Comparison of ENCODE assay signal across 17 cellular contexts in genomic region chrX:19272452-19272851, GRCh38.
A peak's percentile ranks its signal among the peaks of the same experiment; 100 is the strongest.
DNase-seq lines count a peak whose midpoint lies in the region; ATAC-seq and TF ChIP-seq lines count a peak whose summit lies in the region.
"Had no signal": no experiment of that assay in that cellular context is flagged by ENCODE, and none has a peak within 500 bp of the region (broad histone marks: within the 10 kb centered on the region; RNA-seq: fewer than 3 reads in every experiment).

No MANE protein-coding gene starts in this region.

- peak; percentile 47 for ATAC-seq in HG02759 (IDR thresholded peaks at IDR 0.05; ENCODE audit: unreplicated experiment)
- peak; percentile 81 for ATAC-seq in activated naive CD8-positive, alpha-beta T cell treated with anti-CD3 and anti-CD28 coated beads, Interleukin-2, amount 50 U/mL, for 24 hours
- ATAC-seq: heart right ventricle, K562 had no signal

- H4K20me1 ChIP-seq in osteoblast (ENCODE audit: insufficient read depth, low read length), result no peaks in the 10 kb centered on the region

- peaks cover 7% of the 10 kb centered on the region for H3K4me1 Mint-ChIP-seq in activated naive CD8-positive, alpha-beta T cell treated with anti-CD3 and anti-CD28 coated beads, Interleukin-2, amount 50 U/mL, for 24 hours
- H3K4me1 Mint-ChIP-seq: nephron progenitor cell had no signal

- no peaks in the 10 kb centered on the region for H3K4me1 ChIP-seq in osteoblast (ENCODE audit: insufficient read depth, low read length)
- H3K4me1 ChIP-seq: colonic mucosa, heart right ventricle had no signal

- H3K4me2 ChIP-seq in osteoblast (ENCODE audit: insufficient read depth, low read length), result no peak overlapping the region

- intact Hi-C loops in dorsolateral prefrontal cortex (cut with DNase I), result no loop called here

- H3K27me3 Mint-ChIP-seq in activated naive CD8-positive, alpha-beta T cell treated with anti-CD3 and anti-CD28 coated beads, Interleukin-2, amount 50 U/mL, for 24 hours, result peaks cover 5% of the 10 kb centered on the region

- H3K36me3 Mint-ChIP-seq in activated naive CD8-positive, alpha-beta T cell treated with anti-CD3 and anti-CD28 coated beads, Interleukin-2, amount 50 U/mL, for 24 hours (ENCODE audit: low read depth), result no peaks in the 10 kb centered on the region

- no peaks in the 10 kb centered on the region for H3K79me2 ChIP-seq in osteoblast (ENCODE audit: insufficient read depth, low read length)

- H3K9me3 Mint-ChIP-seq in activated naive CD8-positive, alpha-beta T cell treated with anti-CD3 and anti-CD28 coated beads, Interleukin-2, amount 50 U/mL, for 24 hours, result no peaks in the 10 kb centered on the region

- no peaks in the 10 kb centered on the region for H3K9me3 ChIP-seq in osteoblast (ENCODE audit: low read depth, low read length)
- H3K9me3 ChIP-seq: colonic mucosa, heart right ventricle had no signal

- H3K27me3 ChIP-seq in dorsolateral prefrontal cortex (peaks cover 0 to 9% (median 0%) of the 10 kb centered on the region in 45 donors), osteoblast (ENCODE audit: insufficient read depth, low read length) (no peaks in the 10 kb centered on the region)
- H3K27me3 ChIP-seq: colonic mucosa had no signal

- DNase-seq in EH (ENCODE audit: low read depth), result peak; percentile 4
- peak; percentile 1 for DNase-seq in activated naive CD8-positive, alpha-beta T cell treated with anti-CD3 and anti-CD28 coated beads, Interleukin-2, amount 50 U/mL, for 24 hours
- peak; percentile 38 for DNase-seq in iris pigment epithelial cell (ENCODE audit: low read depth)
- no peak for DNase-seq in dorsolateral prefrontal cortex
- no peak for DNase-seq in osteoblast (ENCODE audit: insufficient read length, low spot score, missing footprints)
- no peak for DNase-seq in NCI-H526 treated with DMSO at 0.1 percent for 48 hours (lab: John Stamatoyannopoulos, UW)
- DNase-seq in pons (ENCODE audit: low spot score), result no peak
- DNase-seq: activated effector memory CD4-positive, alpha-beta T cell treated with Interleukin-2 at 50 U/mL for 16 hours; aorta; colonic mucosa; heart right ventricle; NCI-H1092 treated with DMSO at 0.1 percent for 48 hours; NCI-H2171; nephron progenitor cell had no signal

- H2AFZ ChIP-seq in osteoblast (ENCODE audit: low read length), result no peak overlapping the region

- TF ChIP-seq CTCF in dorsolateral prefrontal cortex (IDR thresholded peaks at IDR 0.05 in 54 of 56, conservative IDR thresholded peaks at IDR 0.05 in 2 of 56; ENCODE audit: low read depth in 1 of 56, partially characterized antibody in 56 of 56), result no peak
- no peak for TF ChIP-seq CTCF in osteoblast (IDR thresholded peaks at IDR 0.05; ENCODE audit: extremely low read depth, low read depth, low read length)

- H3K4me3 ChIP-seq in dorsolateral prefrontal cortex (no peak overlapping the region), osteoblast (ENCODE audit: insufficient read depth, low read length) (no peak overlapping the region)
- H3K4me3 ChIP-seq: colonic mucosa, heart right ventricle, K562 had no signal

- H3K27ac ChIP-seq in dorsolateral prefrontal cortex (no peak overlapping the region), osteoblast (ENCODE audit: low read depth, low read length) (no peak overlapping the region)
- H3K27ac ChIP-seq: colonic mucosa, heart right ventricle, VCaP had no signal

- no peaks in the 10 kb centered on the region for H3K36me3 ChIP-seq in osteoblast (ENCODE audit: insufficient read depth, low read length)
- H3K36me3 ChIP-seq: colonic mucosa, heart right ventricle had no signal

- no peak overlapping the region for H3K27ac Mint-ChIP-seq in activated naive CD8-positive, alpha-beta T cell treated with anti-CD3 and anti-CD28 coated beads, Interleukin-2, amount 50 U/mL, for 24 hours
- H3K27ac Mint-ChIP-seq: nephron progenitor cell had no signal

- H3K4me3 Mint-ChIP-seq in activated naive CD8-positive, alpha-beta T cell treated with anti-CD3 and anti-CD28 coated beads, Interleukin-2, amount 50 U/mL, for 24 hours, result no peak overlapping the region
- H3K4me3 Mint-ChIP-seq: nephron progenitor cell had no signal

Comparison
In these comparisons a context has a peak if more than half of its experiments do, and no peak if none do; other contexts are left out.
1. DNase-seq: peak in EH (single experiment), activated naive CD8-positive, alpha-beta T cell treated with anti-CD3 and anti-CD28 coated beads, Interleukin-2, amount 50 U/mL, for 24 hours (single experiment) and iris pigment epithelial cell (single experiment); none in dorsolateral prefrontal cortex (0 of 10), osteoblast (single experiment), NCI-H526 treated with DMSO at 0.1 percent for 48 hours (single experiment) and pons (single experiment).